20 cellular contexts compared by ENCODE assay signal in genomic region chr7:130384371-130384801, GRCh38. TPM values are rescaled to one million over a fixed set of nuclear protein-coding genes. Genes with fewer than 3 reads are reported as not detected.
DNase-seq lines count a peak whose midpoint lies in the region; ATAC-seq and TF ChIP-seq lines count a peak whose summit lies in the region.
"Had no signal": no experiment of that assay in that cellular context is flagged by ENCODE, and none has a peak within 500 bp of the region (broad histone marks: within the 10 kb centered on the region; RNA-seq: fewer than 3 reads in every experiment).

No MANE protein-coding gene starts in this region.

- H3K79me2 ChIP-seq in mesendoderm (ENCODE audit: control insufficient read depth, insufficient read depth, low read length) = no peaks in the 10 kb centered on the region

- no peak overlapping the region for H3K4me3 ChIP-seq in coronary artery
- H3K4me3 ChIP-seq in mesendoderm (ENCODE audit: low read length) = no peak overlapping the region
- H3K4me3 ChIP-seq: PC-9, SJSA1 had no signal

- H4K8ac ChIP-seq in mesendoderm (ENCODE audit: low read depth, low read length) = no peak overlapping the region

- peak overlapping the region in 2 of 3 experiments; percentile 65 to 80 for H3K27ac Mint-ChIP-seq in nephron
- H3K27ac Mint-ChIP-seq: CD4-positive, alpha-beta T cell had no signal

- H3K4me1 ChIP-seq in mesendoderm (ENCODE audit: control insufficient read depth, low read depth, low read length) = peaks cover 1% of the 10 kb centered on the region

- TF ChIP-seq CTCF in coronary artery (IDR thresholded peaks at IDR 0.05) (no peak), nephron (IDR thresholded peaks at IDR 0.05; ENCODE audit: unreplicated experiment in 3 of 3) (no peak)

- no peak overlapping the region for H3K23ac ChIP-seq in mesendoderm (ENCODE audit: low read length)

- H3K36me3 Mint-ChIP-seq in nephron (ENCODE audit: low read depth) = peaks cover 4% of the 10 kb centered on the region

- ATAC-seq in GM21447 (IDR thresholded peaks at IDR 0.05; ENCODE audit: unreplicated experiment) = no peak

- no peaks in the 10 kb centered on the region for H3K27me3 Mint-ChIP-seq in nephron (ENCODE audit: low read depth)
- H3K27me3 Mint-ChIP-seq: CD4-positive, alpha-beta T cell had no signal

- H3K27me3 ChIP-seq in mesendoderm (ENCODE audit: insufficient read depth, low read length, poor library complexity) = no peaks in the 10 kb centered on the region
- H3K27me3 ChIP-seq: SJSA1 had no signal

- H3K79me1 ChIP-seq in mesendoderm (ENCODE audit: low read length) = no peaks in the 10 kb centered on the region

- peaks cover 51% of the 10 kb centered on the region for H3K4me1 Mint-ChIP-seq in nephron

- H3K4me2 ChIP-seq in mesendoderm (ENCODE audit: low read length) = no peak overlapping the region
- H3K4me2 ChIP-seq: PC-9 had no signal

- peak; percentile 64 for DNase-seq in CD1c-positive myeloid dendritic cell (ENCODE audit: extremely low spot score)
- DNase-seq in Kasumi-1 (lab: John Stamatoyannopoulos, UW) = peak; percentile 35 to 54
- peak; percentile 58 for DNase-seq in coronary artery (ENCODE audit: low spot score)
- no peak for DNase-seq in occipital lobe (lab: John Stamatoyannopoulos, UW)
- no peak for DNase-seq in mesendoderm
- no peak for DNase-seq in SW 1271 (lab: John Stamatoyannopoulos, UW)
- DNase-seq: ACHN; CD4-positive, alpha-beta T cell; DMS53; H7; NCI-H1048; NCI-H146; NCI-H2081; NCI-H748 treated with DMSO at 0.1 percent for 48 hours; PC-9 had no signal

- H3K18ac ChIP-seq in mesendoderm (ENCODE audit: low read length) = no peak overlapping the region

- no peaks in the 10 kb centered on the region for H3K36me3 ChIP-seq in mesendoderm (ENCODE audit: control insufficient read depth, insufficient read depth, low read length)
- H3K36me3 ChIP-seq: SJSA1 had no signal

- H2AK5ac ChIP-seq in mesendoderm (ENCODE audit: low read length) = no peak overlapping the region

- H3K27ac ChIP-seq in coronary artery = no peak overlapping the region
- no peak overlapping the region for H3K27ac ChIP-seq in mesendoderm (ENCODE audit: low read depth, low read length)
- H3K27ac ChIP-seq: PC-9, SJSA1 had no signal

- H2BK15ac ChIP-seq in mesendoderm (replicated peaks; ENCODE audit: low read depth) = no peak overlapping the region

- no peak overlapping the region for H3K56ac ChIP-seq in mesendoderm (ENCODE audit: low read length)

- H3K9ac ChIP-seq in mesendoderm (ENCODE audit: low read length) = no peak overlapping the region

- H3K4me3 Mint-ChIP-seq in nephron = no peak overlapping the region
- H3K4me3 Mint-ChIP-seq: CD4-positive, alpha-beta T cell had no signal

- no peak overlapping the region for H3K4ac ChIP-seq in mesendoderm (ENCODE audit: low read depth, low read length)

- H2BK5ac ChIP-seq in mesendoderm (ENCODE audit: low read length) = no peak overlapping the region

- H4K5ac ChIP-seq in mesendoderm (ENCODE audit: low read length) = no peak overlapping the region

- no CpG with 5 or more reads among the region's 10 CpGs for WGBS in mesendoderm (ENCODE audit: extremely low coverage, insufficient coverage, low lambda C conversion rate)

- no peak overlapping the region for H2BK120ac ChIP-seq in mesendoderm (ENCODE audit: low read depth, low read length)

- peaks cover 4% of the 10 kb centered on the region for H3K9me3 Mint-ChIP-seq in nephron
- H3K9me3 Mint-ChIP-seq: CD4-positive, alpha-beta T cell had no signal

RNA-seq across cellular contexts. Expression of gene CPA1, which starts 4.1 kb away (rescaled TPM):
- total RNA-seq in occipital lobe = not detected
- polyA plus RNA-seq in mesendoderm (2013, experiment 1 of 2) = not detected
- polyA plus RNA-seq in mesendoderm (2013, experiment 2 of 2) = not detected
- total RNA-seq: CD4-positive, alpha-beta T cell; HT1080; NCI-H460; PC-9; SJSA1 had no signal

RNA-seq across cellular contexts. Expression of gene CPA5, which starts 39.8 kb away (rescaled TPM):
- not detected for total RNA-seq in occipital lobe
- not detected for polyA plus RNA-seq in mesendoderm (2013, experiment 1 of 2)
- 0.07 TPM for polyA plus RNA-seq in mesendoderm (2013, experiment 2 of 2)
- total RNA-seq: CD4-positive, alpha-beta T cell; HT1080; NCI-H460; PC-9 had no signal

RNA-seq across cellular contexts. Expression of gene CEP41, which starts 56.4 kb away (rescaled TPM):
- 14.2 TPM for total RNA-seq in occipital lobe
- polyA plus RNA-seq in mesendoderm (2013, experiment 1 of 2) = 11.1 TPM
- polyA plus RNA-seq in mesendoderm (2013, experiment 2 of 2) = 11.3 TPM

Comparison
In these comparisons a context has a peak if more than half of its experiments do, and no peak if none do; other contexts are left out.
1. DNase-seq: peak in CD1c-positive myeloid dendritic cell (single experiment), Kasumi-1 (2 of 2) and coronary artery (single experiment); none in occipital lobe (single experiment), mesendoderm (single experiment) and SW 1271 (0 of 2).